Comparison of ENCODE assay signal across 19 cellular contexts in the genomic region with DNA sequence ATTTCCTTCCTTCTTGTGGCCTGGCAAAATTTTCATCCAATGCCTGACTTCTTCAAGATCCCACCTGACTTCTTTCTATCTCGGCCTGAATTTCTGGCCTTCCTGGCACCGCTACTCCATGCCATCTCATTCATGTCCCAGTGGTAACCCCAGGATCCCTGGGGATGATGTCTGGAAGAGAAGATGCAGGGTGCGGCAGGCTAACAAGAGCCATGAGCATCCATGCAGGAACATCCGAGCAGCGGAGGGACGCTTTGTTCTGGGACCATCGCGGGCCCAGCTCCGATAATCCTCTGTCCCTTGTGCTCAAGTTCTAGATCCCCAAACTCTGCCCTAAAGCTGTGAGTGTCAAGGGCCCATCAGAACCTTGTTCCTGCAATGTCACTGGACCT. TPM values are rescaled to one million over a fixed set of nuclear protein-coding genes. Genes with fewer than 3 reads are reported as not detected.
DNase-seq lines count a peak whose midpoint lies in the region; TF ChIP-seq lines count a peak whose summit lies in the region.
"Had no signal": no experiment of that assay in that cellular context is flagged by ENCODE, and none has a peak within 500 bp of the region (broad histone marks: within the 10 kb centered on the region; RNA-seq: fewer than 3 reads in every experiment).

No MANE protein-coding gene starts in this region.

- H3K27me3 Mint-ChIP-seq in neural progenitor cell (ENCODE audit: insufficient read depth, low read depth), result peaks cover 12% of the 10 kb centered on the region
- no peaks in the 10 kb centered on the region for H3K27me3 Mint-ChIP-seq in activated naive CD8-positive, alpha-beta T cell treated with anti-CD3 and anti-CD28 coated beads for 36 hours

- H3K36me3 ChIP-seq in neural progenitor cell, result no peaks in the 10 kb centered on the region

- H3K36me3 Mint-ChIP-seq in neural progenitor cell, result no peaks in the 10 kb centered on the region
- no peaks in the 10 kb centered on the region for H3K36me3 Mint-ChIP-seq in activated naive CD8-positive, alpha-beta T cell treated with anti-CD3 and anti-CD28 coated beads for 36 hours
- H3K36me3 Mint-ChIP-seq: CD4-positive, alpha-beta memory T cell; IgD-negative memory B cell had no signal

- H3K4me3 ChIP-seq in neural progenitor cell, result no peak overlapping the region

- H3K4me1 Mint-ChIP-seq in neural progenitor cell, result peaks cover 22% of the 10 kb centered on the region
- no peaks in the 10 kb centered on the region for H3K4me1 Mint-ChIP-seq in activated naive CD8-positive, alpha-beta T cell treated with anti-CD3 and anti-CD28 coated beads for 36 hours
- H3K4me1 Mint-ChIP-seq: CD4-positive, alpha-beta memory T cell had no signal

- H3K9ac ChIP-seq in neural progenitor cell, result no peak overlapping the region

- no peak overlapping the region for H2AFZ ChIP-seq in neural progenitor cell (replicated peaks)

- H3K4me3 Mint-ChIP-seq in neural progenitor cell, result no peak overlapping the region
- no peak overlapping the region for H3K4me3 Mint-ChIP-seq in activated naive CD8-positive, alpha-beta T cell treated with anti-CD3 and anti-CD28 coated beads for 36 hours
- H3K4me3 Mint-ChIP-seq: CD4-positive, alpha-beta memory T cell; H9; IgD-negative memory B cell had no signal

- H3K9me3 Mint-ChIP-seq in neural progenitor cell, result no peaks in the 10 kb centered on the region
- no peaks in the 10 kb centered on the region for H3K9me3 Mint-ChIP-seq in activated naive CD8-positive, alpha-beta T cell treated with anti-CD3 and anti-CD28 coated beads for 36 hours
- H3K9me3 Mint-ChIP-seq: CD4-positive, alpha-beta memory T cell; H9; IgD-negative memory B cell had no signal

- H3K79me2 ChIP-seq in neural progenitor cell (ENCODE audit: low read depth), result no peaks in the 10 kb centered on the region

- no peaks in the 10 kb centered on the region for H3K9me3 ChIP-seq in neural progenitor cell (ENCODE audit: low read depth)

- no peak overlapping the region for H3K27ac ChIP-seq in neural progenitor cell
- H3K27ac ChIP-seq: HL-60 had no signal

- H3F3A ChIP-seq in neural progenitor cell (ENCODE audit: low read depth), result no peaks in the 10 kb centered on the region

- TF ChIP-seq CTCF in neural progenitor cell (IDR thresholded peaks at IDR 0.05), result no peak

- no peaks in the 10 kb centered on the region for H3K27me3 ChIP-seq in neural progenitor cell

- peak; percentile 4 for DNase-seq in activated T-cell treated with anti-CD3 and anti-CD28 coated beads, Interleukin-2, amount 50 U/mL, for 1 hour
- DNase-seq in activated T-cell treated with anti-CD3 and anti-CD28 coated beads for 4 hours (no peak), neural progenitor cell (ENCODE audit: low spot score) (no peak), NCI-H1092 (lab: John Stamatoyannopoulos, UW) (no peak), NCI-H1092 treated with DMSO at 0.1 percent for 48 hours (lab: John Stamatoyannopoulos, UW) (no peak)
- DNase-seq in stimulated activated CD4-positive, alpha-beta T cell treated with anti-CD3 and anti-CD28 coated beads, Interleukin-15, amount 100 ng/mL, for 24 hours, result peak; percentile 0
- no peak for DNase-seq in stimulated activated CD4-positive, alpha-beta T cell treated with anti-CD3 and anti-CD28 coated beads, Interleukin-4, amount 100 ng/mL, for 1 hour
- DNase-seq in activated naive CD8-positive, alpha-beta T cell treated with anti-CD3 and anti-CD28 coated beads for 36 hours, result no peak
- DNase-seq: Calu3; CD4-positive, alpha-beta memory T cell; DMS53; NCI-H1417; NCI-H187 treated with DMSO at 0.1 percent for 48 hours; NK-92 treated with Interleukin-12 subunit alpha and Interleukin-12 subunit beta, amount 100 ng/mL, for 24 hours had no signal

- no peaks in the 10 kb centered on the region for H3K4me1 ChIP-seq in neural progenitor cell

- peak overlapping the region; percentile 1 for H3K27ac Mint-ChIP-seq in neural progenitor cell
- no peak overlapping the region for H3K27ac Mint-ChIP-seq in activated naive CD8-positive, alpha-beta T cell treated with anti-CD3 and anti-CD28 coated beads for 36 hours
- H3K27ac Mint-ChIP-seq: CD4-positive, alpha-beta memory T cell; H9; IgD-negative memory B cell had no signal

- no peak overlapping the region for H3K4me2 ChIP-seq in neural progenitor cell

- no peaks in the 10 kb centered on the region for H4K20me1 ChIP-seq in neural progenitor cell (ENCODE audit: low read depth)

RNA-seq across cellular contexts. Expression of a gene that starts 10.9 kb away (rescaled TPM):
- total RNA-seq in neural progenitor cell (ENCODE audit: low replicate concordance), result not detected in 2 replicates
- not detected for total RNA-seq in activated naive CD8-positive, alpha-beta T cell treated with anti-CD3 and anti-CD28 coated beads for 36 hours
- total RNA-seq: Calu3; CD4-positive, alpha-beta memory T cell; LHCN-M2; OCI-LY7 had no signal

RNA-seq across cellular contexts. Expression of a gene that starts 25.2 kb away (rescaled TPM):
- 0.43 TPM in 1 of 2 replicates, not detected in the other for total RNA-seq in neural progenitor cell (ENCODE audit: low replicate concordance)
- total RNA-seq in activated naive CD8-positive, alpha-beta T cell treated with anti-CD3 and anti-CD28 coated beads for 36 hours, result not detected
- total RNA-seq: Calu3; CD4-positive, alpha-beta memory T cell; OCI-LY7 had no signal

Comparison
In these comparisons a context has a peak if more than half of its experiments do, and no peak if none do; other contexts are left out.
1. DNase-seq: peak in activated T-cell treated with anti-CD3 and anti-CD28 coated beads, Interleukin-2, amount 50 U/mL, for 1 hour (single experiment) and stimulated activated CD4-positive, alpha-beta T cell treated with anti-CD3 and anti-CD28 coated beads, Interleukin-15, amount 100 ng/mL, for 24 hours (single experiment); none in activated T-cell treated with anti-CD3 and anti-CD28 coated beads for 4 hours (single experiment), stimulated activated CD4-positive, alpha-beta T cell treated with anti-CD3 and anti-CD28 coated beads, Interleukin-4, amount 100 ng/mL, for 1 hour (single experiment), neural progenitor cell (single experiment), NCI-H1092 (single experiment), NCI-H1092 treated with DMSO at 0.1 percent for 48 hours (single experiment) and activated naive CD8-positive, alpha-beta T cell treated with anti-CD3 and anti-CD28 coated beads for 36 hours (single experiment).